In the genomic region with DNA sequence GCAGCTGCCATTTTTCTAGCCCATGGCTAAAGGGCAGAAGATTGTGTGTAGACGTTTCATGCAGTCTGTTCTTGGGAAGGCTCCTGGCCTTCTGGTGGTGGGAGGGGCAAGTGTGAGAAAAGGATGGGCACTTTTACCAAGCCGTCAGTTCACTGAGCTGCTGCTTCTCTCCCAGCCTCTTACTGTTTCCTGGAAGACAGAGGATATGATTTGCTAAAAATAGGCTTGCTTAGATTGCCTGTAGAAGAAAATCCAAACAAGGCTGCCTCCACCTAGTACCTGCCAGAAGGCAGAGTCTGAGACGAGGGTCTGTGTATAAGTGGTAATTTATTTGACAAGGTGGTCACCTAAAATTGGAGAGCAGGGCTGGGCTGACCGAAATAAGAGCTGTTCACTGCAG, we compare ENCODE assay signal across 35 cellular contexts. TPM values are rescaled to one million over a fixed set of nuclear protein-coding genes. Genes with fewer than 3 reads are reported as not detected.
"Had no signal": no experiment of that assay in that cellular context is flagged by ENCODE, and none has a peak within 500 bp of the region (broad histone marks: within the 10 kb centered on the region; RNA-seq: fewer than 3 reads in every experiment).

No MANE protein-coding gene starts in this region.

- H3K4me1 ChIP-seq: adrenal gland, body of pancreas, breast epithelium, Peyer's patch, SJSA1 had no signal

- H3K27ac ChIP-seq: adrenal gland, body of pancreas, breast epithelium, Peyer's patch, SJSA1 had no signal

- H3K4me3 ChIP-seq: adrenal gland, body of pancreas, breast epithelium, K562, MG63, Peyer's patch, SJSA1 had no signal

- H3K27ac Mint-ChIP-seq: activated CD4-positive, alpha-beta T cell treated with anti-CD3 and anti-CD28 coated beads for 36 hours; activated CD4-positive, alpha-beta T cell treated with anti-CD3 and anti-CD28 coated beads, Interleukin-2, amount 10 ng/mL, durations not matched to agents 7 days and 5 days; activated CD8-positive, alpha-beta T cell treated with anti-CD3 and anti-CD28 coated beads, Interleukin-2, amount 10 ng/mL, durations not matched to agents 7 days and 5 days; activated naive CD4-positive, alpha-beta T cell treated with anti-CD3 and anti-CD28 coated beads for 36 hours; activated naive CD4-positive, alpha-beta T cell treated with anti-CD3 and anti-CD28 coated beads, Interleukin-2, amount 50 U/mL, for 72 hours; activated T-cell treated with anti-CD3 and anti-CD28 coated beads, Interleukin-2, amount 50 U/mL, for 24 hours; activated T-helper 1 cell treated with anti-CD3 and anti-CD28 coated beads, Interleukin-12 subunit alpha, Interleukin-12 subunit beta, Interleukin-2, Interleukin-4 antibody, amounts not matched to agents 30 ng/mL and 10 ng/mL and 1 ng/mL, durations not matched to agents 14 hours and 24 hours and 36 hours; T-helper 1 cell treated with Interleukin-12 subunit alpha and Interleukin-12 subunit beta and Interleukin-4 antibody, amounts not matched to agents 30 μg/mL and 1 μg/mL, for 36 hours; T-helper 2 cell treated with Interferon-gamma antibody and Interleukin-4, amounts not matched to agents 5 μg/mL and 100 μg/mL, for 36 hours had no signal

- ATAC-seq: activated CD4-positive, alpha-beta T cell treated with anti-CD3 and anti-CD28 coated beads for 36 hours; activated CD4-positive, CD25-positive, alpha-beta regulatory T cell treated with anti-CD3 and anti-CD28 coated beads, Interleukin-2, amount 50 U/mL, for 24 hours; activated naive CD4-positive, alpha-beta T cell treated with anti-CD3 and anti-CD28 coated beads, Interleukin-2, amount 50 U/mL, for 72 hours; body of pancreas; K562; WTC11 had no signal

- DNase-seq: activated CD4-positive, alpha-beta T cell treated with anti-CD3 and anti-CD28 coated beads for 36 hours; activated CD4-positive, alpha-beta T cell treated with anti-CD3 and anti-CD28 coated beads, Interleukin-2, amount 10 ng/mL, durations not matched to agents 7 days and 5 days; activated CD4-positive, alpha-beta T cell treated with anti-CD3 and anti-CD28 coated beads, Interleukin-2, amount 50 U/mL, for 48 hours; activated CD8-positive, alpha-beta T cell treated with anti-CD3 and anti-CD28 coated beads, Interleukin-2, amount 10 ng/mL, durations not matched to agents 7 days and 5 days; activated gamma-delta T cell treated with Interleukin-2 at 50 U/mL for 16 hours; activated naive CD4-positive, alpha-beta T cell treated with anti-CD3 and anti-CD28 coated beads for 36 hours; activated T-cell treated with anti-CD3 and anti-CD28 coated beads, Interleukin-2, amount 50 U/mL, for 24 hours; adrenal gland; body of pancreas; central memory CD4-positive, alpha-beta T cell; Karpas-422; MG63; NCI-H1048; NCI-H1105 treated with DMSO at 0.1 percent for 48 hours; NCI-H1436; NCI-H1694; NCI-H1930; NCI-H2081 treated with DMSO at 0.1 percent for 48 hours; NCI-H226; NCI-H446 treated with DMSO at 0.1 percent for 48 hours; NCI-H524 treated with DMSO at 0.1 percent for 48 hours; Peyer's patch; RPMI8226; SHP77 treated with DMSO at 0.1 percent for 48 hours; SK-N-SH had no signal

- H3K27me3 Mint-ChIP-seq: activated CD4-positive, alpha-beta T cell treated with anti-CD3 and anti-CD28 coated beads for 36 hours; activated CD4-positive, alpha-beta T cell treated with anti-CD3 and anti-CD28 coated beads, Interleukin-2, amount 10 ng/mL, durations not matched to agents 7 days and 5 days; activated T-cell treated with anti-CD3 and anti-CD28 coated beads, Interleukin-2, amount 50 U/mL, for 24 hours had no signal

- H3K4me3 Mint-ChIP-seq: activated CD4-positive, alpha-beta T cell treated with anti-CD3 and anti-CD28 coated beads for 36 hours; activated CD4-positive, alpha-beta T cell treated with anti-CD3 and anti-CD28 coated beads, Interleukin-2, amount 10 ng/mL, durations not matched to agents 7 days and 5 days; activated CD8-positive, alpha-beta T cell treated with anti-CD3 and anti-CD28 coated beads, Interleukin-2, amount 10 ng/mL, durations not matched to agents 7 days and 5 days; activated naive CD4-positive, alpha-beta T cell treated with anti-CD3 and anti-CD28 coated beads for 36 hours; activated T-cell treated with anti-CD3 and anti-CD28 coated beads, Interleukin-2, amount 50 U/mL, for 24 hours; activated T-helper 1 cell treated with anti-CD3 and anti-CD28 coated beads, Interleukin-12 subunit alpha, Interleukin-12 subunit beta, Interleukin-2, Interleukin-4 antibody, amounts not matched to agents 30 ng/mL and 10 ng/mL and 1 ng/mL, durations not matched to agents 14 hours and 24 hours and 36 hours; T-helper 1 cell treated with Interleukin-12 subunit alpha and Interleukin-12 subunit beta and Interleukin-4 antibody, amounts not matched to agents 30 μg/mL and 1 μg/mL, for 36 hours; T-helper 2 cell treated with Interferon-gamma antibody and Interleukin-4, amounts not matched to agents 5 μg/mL and 100 μg/mL, for 36 hours; WTC11 had no signal

- H3K27me3 ChIP-seq: adrenal gland, body of pancreas, breast epithelium, MG63, Peyer's patch, SJSA1 had no signal

- H3K9me3 ChIP-seq: adrenal gland, body of pancreas, breast epithelium, MG63, Peyer's patch, SJSA1, SK-N-SH had no signal

- H3K9me3 Mint-ChIP-seq: activated CD4-positive, alpha-beta T cell treated with anti-CD3 and anti-CD28 coated beads, Interleukin-2, amount 10 ng/mL, durations not matched to agents 7 days and 5 days; activated naive CD4-positive, alpha-beta T cell treated with anti-CD3 and anti-CD28 coated beads for 36 hours; activated naive CD4-positive, alpha-beta T cell treated with anti-CD3 and anti-CD28 coated beads, Interleukin-2, amount 50 U/mL, for 72 hours; activated T-cell treated with anti-CD3 and anti-CD28 coated beads, Interleukin-2, amount 50 U/mL, for 24 hours; activated T-helper 1 cell treated with anti-CD3 and anti-CD28 coated beads, Interleukin-12 subunit alpha, Interleukin-12 subunit beta, Interleukin-2, Interleukin-4 antibody, amounts not matched to agents 30 ng/mL and 10 ng/mL and 1 ng/mL, durations not matched to agents 14 hours and 24 hours and 36 hours; T-helper 1 cell treated with Interleukin-12 subunit alpha and Interleukin-12 subunit beta and Interleukin-4 antibody, amounts not matched to agents 30 μg/mL and 1 μg/mL, for 36 hours; T-helper 2 cell treated with Interferon-gamma antibody and Interleukin-4, amounts not matched to agents 5 μg/mL and 100 μg/mL, for 36 hours; WTC11 had no signal

- H3K36me3 ChIP-seq: breast epithelium, MG63, SJSA1 had no signal

RNA-seq across cellular contexts. Expression of gene LINC00237, which starts 27.2 kb away (rescaled TPM):
- total RNA-seq: activated CD4-positive, alpha-beta T cell treated with anti-CD3 and anti-CD28 coated beads for 36 hours; activated CD4-positive, alpha-beta T cell treated with anti-CD3 and anti-CD28 coated beads, Interleukin-2, amount 10 ng/mL, durations not matched to agents 7 days and 5 days; activated CD8-positive, alpha-beta T cell treated with anti-CD3 and anti-CD28 coated beads, Interleukin-2, amount 10 ng/mL, durations not matched to agents 7 days and 5 days; activated naive CD4-positive, alpha-beta T cell treated with anti-CD3 and anti-CD28 coated beads for 36 hours; activated naive CD4-positive, alpha-beta T cell treated with anti-CD3 and anti-CD28 coated beads, Interleukin-2, amount 50 U/mL, for 72 hours; activated T-helper 1 cell treated with anti-CD3 and anti-CD28 coated beads, Interleukin-12 subunit alpha, Interleukin-12 subunit beta, Interleukin-2, Interleukin-4 antibody, amounts not matched to agents 30 ng/mL and 10 ng/mL and 1 ng/mL, durations not matched to agents 14 hours and 24 hours and 36 hours; astrocyte; body of pancreas; breast epithelium; K562; Peyer's patch; SJSA1 had no signal
- polyA plus RNA-seq: adrenal gland, K562, SK-N-SH had no signal
